2 cellular contexts compared by ENCODE assay signal in genomic region chr7:96183163-96183562, GRCh38.
TF ChIP-seq lines count a peak whose summit lies in the region.

No MANE protein-coding gene starts in this region.

TF ChIP-seq in liver, 16 proteins besides CTCF, POLR2A, EP300 and RAD21 (continued from another document):
- TF ChIP-seq MAX (IDR thresholded peaks at IDR 0.05): no peak
- TF ChIP-seq ZBTB33 (IDR thresholded peaks at IDR 0.05): no peak
- TF ChIP-seq JUND (IDR thresholded peaks at IDR 0.05): no peak
- TF ChIP-seq GABPA (IDR thresholded peaks at IDR 0.05 in 1 of 2, conservative IDR thresholded peaks at IDR 0.05 in 1 of 2): no peak
- TF ChIP-seq TAF1 (conservative IDR thresholded peaks at IDR 0.05): no peak
- no peak for TF ChIP-seq SP1 (IDR thresholded peaks at IDR 0.05)
- TF ChIP-seq FOXA2 (IDR thresholded peaks at IDR 0.05): no peak
- TF ChIP-seq YY1 (IDR thresholded peaks at IDR 0.05): no peak
- TF ChIP-seq NR2F2 (IDR thresholded peaks at IDR 0.05): no peak
- TF ChIP-seq HNF4A (conservative IDR thresholded peaks at IDR 0.05): no peak
- no peak for TF ChIP-seq REST (IDR thresholded peaks at IDR 0.05)
- no peak for TF ChIP-seq FOXA1 (IDR thresholded peaks at IDR 0.05)

TF ChIP-seq in HepG2, 621 proteins besides CTCF, POLR2A, EP300 and RAD21:
- TF ChIP-seq BCLAF1 (IDR thresholded peaks at IDR 0.05) (no peak), PHF20 (CRISPR knock-in tag; IDR thresholded peaks at IDR 0.05) (no peak), PHB2 (IDR thresholded peaks at IDR 0.05; ENCODE audit: partially characterized antibody) (no peak), ZNF362 (CRISPR knock-in tag; IDR thresholded peaks at IDR 0.05; ENCODE audit: borderline replicate concordance) (no peak), HNF1A (IDR thresholded peaks at IDR 0.05; ENCODE audit: low read depth) (no peak), HNF1A (CRISPR knock-in tag; IDR thresholded peaks at IDR 0.05; ENCODE audit: borderline replicate concordance) (no peak)
TF ChIP-seq in HepG2: peak in this region for 0.
